In genomic region chrX:11953615-11954014, GRCh38 we compare ENCODE assay signal across 13 cellular contexts.
DNase-seq lines count a peak whose midpoint lies in the region; TF ChIP-seq lines count a peak whose summit lies in the region.
"Had no signal": no experiment of that assay in that cellular context is flagged by ENCODE, and none has a peak within 500 bp of the region (broad histone marks: within the 10 kb centered on the region; RNA-seq: fewer than 3 reads in every experiment).

No MANE protein-coding gene starts in this region.

- no peak overlapping the region for H3K4me2 ChIP-seq in OCI-LY7 (ENCODE audit: low read length)

- no peaks in the 10 kb centered on the region for H3K27me3 ChIP-seq in sigmoid colon
- H3K27me3 ChIP-seq in colonic mucosa: no peaks in the 10 kb centered on the region

- CTCF ChIA-PET in OCI-LY7 (lab: Charles Lee; ENCODE audit: unreplicated experiment): no interaction called here

- H3K9me3 ChIP-seq in sigmoid colon (no peaks in the 10 kb centered on the region), OCI-LY7 (ENCODE audit: low read length) (no peaks in the 10 kb centered on the region), colonic mucosa (no peaks in the 10 kb centered on the region)
- H3K9me3 ChIP-seq: mucosa of descending colon had no signal

- BruUV-seq in OCI-LY7 (replicated peaks; lab: Mats Ljungman, UMichigan): no TSS peak

- no peak overlapping the region for H3K9ac ChIP-seq in colonic mucosa (ENCODE audit: low read depth in 2 of 2, low read length in 2 of 2)

- intact Hi-C loops in sigmoid colon (cut with DNase I): no loop called here
- intact Hi-C loops in OCI-LY7 (cut with micrococcal nuclease; ENCODE audit: unreplicated experiment): no loop called here
- intact Hi-C loops in colonic mucosa (cut with DNase I): no loop called here

- no peaks in the 10 kb centered on the region for H3K9me2 ChIP-seq in OCI-LY7 (ENCODE audit: insufficient read depth, low read length)

- H3K4me1 ChIP-seq in sigmoid colon (no peaks in the 10 kb centered on the region), OCI-LY7 (ENCODE audit: insufficient read depth, low read length, poor library complexity, severe bottlenecking) (no peaks in the 10 kb centered on the region), colonic mucosa (no peaks in the 10 kb centered on the region)

- no peak for TF ChIP-seq POLR2A in sigmoid colon (IDR thresholded peaks at IDR 0.05)

- H3K36me3 ChIP-seq in sigmoid colon: no peaks in the 10 kb centered on the region
- no peaks in the 10 kb centered on the region for H3K36me3 ChIP-seq in OCI-LY7 (ENCODE audit: insufficient read depth, low read length)
- no peaks in the 10 kb centered on the region for H3K36me3 ChIP-seq in colonic mucosa

- H3K4me3 ChIP-seq in sigmoid colon (no peak overlapping the region), OCI-LY7 (ENCODE audit: low read depth, low read length, poor library complexity, severe bottlenecking) (no peak overlapping the region), colonic mucosa (no peak overlapping the region)
- H3K4me3 ChIP-seq: mucosa of descending colon had no signal

- H3K79me2 ChIP-seq in OCI-LY7 (ENCODE audit: insufficient read depth, low read depth, low read length): no peaks in the 10 kb centered on the region

- TF ChIP-seq EP300 in sigmoid colon (IDR thresholded peaks at IDR 0.05): no peak

- DNase-seq in NCI-H82 (lab: John Stamatoyannopoulos, UW) (peak; percentile 2), NCI-H82 treated with DMSO at 0.1 percent for 48 hours (lab: John Stamatoyannopoulos, UW; ENCODE audit: unreplicated experiment) (no peak), T1000 (lab: John Stamatoyannopoulos, UW) (peak; percentile 13), glomerular visceral epithelial cell (ENCODE audit: extremely low spot score) (peak; percentile 53), sigmoid colon (no peak), OCI-LY7 (ENCODE audit: low spot score) (no peak), colonic mucosa (no peak)
- no peak for DNase-seq in activated CD4-positive, CD25-positive, alpha-beta regulatory T cell (lab: John Stamatoyannopoulos, UW)
- DNase-seq: activated T-cell treated with anti-CD3 and anti-CD28 coated beads, Interleukin-2, amount 50 U/mL, for 48 hours; mucosa of descending colon; small intestine had no signal

- no peaks in the 10 kb centered on the region for H4K20me1 ChIP-seq in OCI-LY7 (ENCODE audit: insufficient read depth, low read length)

- POLR2A ChIA-PET in OCI-LY7 (lab: Charles Lee): no interaction called here

- H3K27ac ChIP-seq in sigmoid colon: no peak overlapping the region
- no peak overlapping the region for H3K27ac ChIP-seq in OCI-LY7 (ENCODE audit: low read depth, low read length, poor library complexity, severe bottlenecking)
- H3K27ac ChIP-seq in colonic mucosa: no peak overlapping the region
- H3K27ac ChIP-seq: 22Rv1, VCaP had no signal

- TF ChIP-seq CTCF in sigmoid colon (IDR thresholded peaks at IDR 0.05) (no peak), OCI-LY7 (conservative IDR thresholded peaks at IDR 0.05; ENCODE audit: low read length) (no peak), colonic mucosa (IDR thresholded peaks at IDR 0.05) (no peak)

- WGBS in sigmoid colon, 2 donors: 46 to 63% methylated on average over 2 of the region's 2 CpGs

- H2AFZ ChIP-seq in OCI-LY7 (ENCODE audit: low read length): no peak overlapping the region

Comparison
In these comparisons a context has a peak if more than half of its experiments do, and no peak if none do; other contexts are left out.
1. DNase-seq: peak in NCI-H82 (single experiment), T1000 (single experiment) and glomerular visceral epithelial cell (single experiment); none in NCI-H82 treated with DMSO at 0.1 percent for 48 hours (single experiment), sigmoid colon (single experiment), OCI-LY7 (single experiment), colonic mucosa (single experiment) and activated CD4-positive, CD25-positive, alpha-beta regulatory T cell (0 of 4).